9 cellular contexts compared by ENCODE assay signal in the genomic region with DNA sequence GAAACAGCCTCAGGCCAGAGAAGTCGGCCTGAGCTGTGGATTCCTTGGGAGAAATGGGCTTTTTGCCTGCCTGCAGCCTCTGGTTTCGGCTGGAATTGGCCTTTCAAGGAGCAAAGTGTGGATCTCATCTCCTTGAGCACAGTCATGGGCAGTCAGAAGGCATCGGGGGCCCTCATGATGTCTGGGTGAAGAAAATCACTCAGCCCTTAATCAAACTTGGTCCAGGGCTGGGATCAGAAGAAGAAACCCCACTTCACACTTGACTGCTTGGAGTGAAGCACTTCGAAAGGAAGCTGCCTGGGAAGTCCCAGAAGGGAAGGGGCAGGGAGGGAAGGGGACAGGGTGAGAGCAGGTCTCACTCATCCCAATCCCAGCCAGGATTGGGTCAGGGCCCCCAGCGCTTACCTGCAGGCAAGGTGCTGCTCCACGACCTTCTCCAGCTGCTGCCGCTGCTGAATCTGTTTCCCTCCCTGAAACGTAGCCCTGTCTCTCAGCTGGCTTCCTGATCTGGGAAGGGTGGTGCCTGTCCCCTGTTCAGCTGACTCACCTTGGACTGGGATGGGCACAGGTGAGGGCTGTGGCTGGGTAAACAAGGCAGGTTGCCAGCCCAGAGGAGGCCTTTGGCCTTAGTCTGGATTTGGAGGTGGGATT. TPM values are rescaled to one million over a fixed set of nuclear protein-coding genes. Genes with fewer than 3 reads are reported as not detected.
DNase-seq lines count a peak whose midpoint lies in the region; ATAC-seq and TF ChIP-seq lines count a peak whose summit lies in the region.
"Had no signal": no experiment of that assay in that cellular context is flagged by ENCODE, and none has a peak within 500 bp of the region (broad histone marks: within the 10 kb centered on the region; RNA-seq: fewer than 3 reads in every experiment).

A gene with protein sequence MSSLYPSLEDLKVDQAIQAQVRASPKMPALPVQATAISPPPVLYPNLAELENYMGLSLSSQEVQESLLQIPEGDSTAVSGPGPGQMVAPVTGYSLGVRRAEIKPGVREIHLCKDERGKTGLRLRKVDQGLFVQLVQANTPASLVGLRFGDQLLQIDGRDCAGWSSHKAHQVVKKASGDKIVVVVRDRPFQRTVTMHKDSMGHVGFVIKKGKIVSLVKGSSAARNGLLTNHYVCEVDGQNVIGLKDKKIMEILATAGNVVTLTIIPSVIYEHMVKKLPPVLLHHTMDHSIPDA (minus strand): TSS at position 460 of the 651 bp plus-strand sequence. CDS start 8,723 bp downstream, outside the sequence.

- peaks cover 3% of the 10 kb centered on the region; the same call in 1 of the 2 replicates for H3K36me3 ChIP-seq in H7 (replicated peaks; ENCODE audit: control insufficient read depth, insufficient read depth, low read length)
- peaks cover 0 to 17% (median 0%) of the 10 kb centered on the region in 3 donors for H3K36me3 ChIP-seq in esophagus squamous epithelium
- no peaks in the 10 kb centered on the region for H3K36me3 ChIP-seq in gastrocnemius medialis

- H3K27me3 Mint-ChIP-seq in T-helper 17 cell: no peaks in the 10 kb centered on the region

- H3K4me3 Mint-ChIP-seq in T-helper 17 cell: peak within 1 kb of the TSS; percentile 5

- in situ Hi-C loops in gastrocnemius medialis (cut with MboI; ENCODE audit: low sequenced_read_pairs in 4 of 4): loop anchor here in 1 of 4 donors (5.0 kb wide), 1 partner anchor 68 kb away; no protein-coding TSS in a partner anchor

- intact Hi-C loops in esophagus squamous epithelium (cut with DNase I): no loop called here
- intact Hi-C loops in gastrocnemius medialis (cut with DNase I; ENCODE audit: low total_unique reads): no loop called here

- H3K36me3 Mint-ChIP-seq in T-helper 17 cell (ENCODE audit: low read depth): peaks cover 2% of the 10 kb centered on the region

- H3K27ac Mint-ChIP-seq in T-helper 17 cell: no peak within 1 kb of the TSS

- ATAC-seq in T-helper 17 cell: no peak
- ATAC-seq in gastrocnemius medialis: no peak
- no peak for ATAC-seq in HG03135 (IDR thresholded peaks at IDR 0.05; ENCODE audit: unreplicated experiment)

- DNase-seq in H7 (peak; percentile 16), T-helper 17 cell (no peak), esophagus squamous epithelium (lab: John Stamatoyannopoulos, UW) (no peak), gastrocnemius medialis (no peak), glomerular visceral epithelial cell (ENCODE audit: extremely low spot score) (no peak), NCI-H1092 (lab: John Stamatoyannopoulos, UW) (no peak), Kasumi-1 (lab: John Stamatoyannopoulos, UW) (no peak)
- DNase-seq: NCI-H1694 treated with DMSO at 0.1 percent for 48 hours had no signal

- 42 to 71% methylated on average over 2 to 4 of the region's 8 CpGs for WGBS in esophagus squamous epithelium, 2 donors

- H3K27me3 ChIP-seq in H7 (ENCODE audit: control insufficient read depth, insufficient read depth, low read length): no peaks in the 10 kb centered on the region
- H3K27me3 ChIP-seq in esophagus squamous epithelium: no peaks in the 10 kb centered on the region
- H3K27me3 ChIP-seq in gastrocnemius medialis: no peaks in the 10 kb centered on the region

- peaks cover 33% of the 10 kb centered on the region for H3K4me1 Mint-ChIP-seq in T-helper 17 cell

- no peak for TF ChIP-seq CTCF in esophagus squamous epithelium (IDR thresholded peaks at IDR 0.05)
- TF ChIP-seq CTCF in gastrocnemius medialis (IDR thresholded peaks at IDR 0.05 in 4 of 5, conservative IDR thresholded peaks at IDR 0.05 in 1 of 5): no peak

- H3K4me1 ChIP-seq in esophagus squamous epithelium (peaks cover 48 to 86% (median 56%) of the 10 kb centered on the region in 3 donors), gastrocnemius medialis (peaks cover 63 to 70% of the 10 kb centered on the region in 2 donors)

- peak in 3 of 4 donors; percentile 73 to 86 (median 75) for TF ChIP-seq POLR2A in esophagus squamous epithelium (IDR thresholded peaks at IDR 0.05)
- TF ChIP-seq POLR2A in gastrocnemius medialis (IDR thresholded peaks at IDR 0.05): peak in 1 of 2 donors; percentile 7

- no peaks in the 10 kb centered on the region for H3K9me3 ChIP-seq in T-helper 17 cell (ENCODE audit: control insufficient read depth, low read length, poor library complexity, severe bottlenecking)
- H3K9me3 ChIP-seq in esophagus squamous epithelium: no peaks in the 10 kb centered on the region
- H3K9me3 ChIP-seq in gastrocnemius medialis: no peaks in the 10 kb centered on the region

- H3K4me3 ChIP-seq in H7 (ENCODE audit: insufficient read depth, low read depth, low read length): no peak within 1 kb of the TSS
- peak within 1 kb of the TSS; percentile 27 to 95 (median 82) for H3K4me3 ChIP-seq in esophagus squamous epithelium
- H3K4me3 ChIP-seq in gastrocnemius medialis: no peak within 1 kb of the TSS

- H3K27ac ChIP-seq in esophagus squamous epithelium (peak within 1 kb of the TSS; percentile 96 to 99 (median 98)), gastrocnemius medialis (peak within 1 kb of the TSS; percentile 93 to 99 (median 97))

RNA-seq across cellular contexts. Expression of the gene that starts here (rescaled TPM):
- total RNA-seq in H7 (2014; rRNA removed; shearing (Covaris generic)): 1.1 and 1.9 TPM in 2 replicates
- total RNA-seq in T-helper 17 cell (1 to 10 TPM; 1.2 to 2.3 TPM), esophagus squamous epithelium (100 to 1,000 TPM in 3 of 4 donors, 10 to 100 TPM in 1; 90.2 to 175 (median 134) TPM), gastrocnemius medialis (1 to 10 TPM; 1.3 to 2.9 (median 2.1) TPM)

Comparison
In these comparisons a context has a peak if more than half of its experiments do, and no peak if none do; other contexts are left out.
1. RNA of the gene that starts here (total RNA-seq): 90.2 to 175 TPM in esophagus squamous epithelium; 1.2 to 2.3 TPM in T-helper 17 cell, 1.3 to 2.9 TPM in gastrocnemius medialis and 1.1 to 1.9 TPM in H7; every median in the first group is over 10 times any median in the second.
2. H3K4me3 ChIP-seq: peak in esophagus squamous epithelium (4 of 4); none in H7 (single experiment) and gastrocnemius medialis (0 of 4).